Comparison of ENCODE assay signal across 15 cellular contexts in the genomic region with DNA sequence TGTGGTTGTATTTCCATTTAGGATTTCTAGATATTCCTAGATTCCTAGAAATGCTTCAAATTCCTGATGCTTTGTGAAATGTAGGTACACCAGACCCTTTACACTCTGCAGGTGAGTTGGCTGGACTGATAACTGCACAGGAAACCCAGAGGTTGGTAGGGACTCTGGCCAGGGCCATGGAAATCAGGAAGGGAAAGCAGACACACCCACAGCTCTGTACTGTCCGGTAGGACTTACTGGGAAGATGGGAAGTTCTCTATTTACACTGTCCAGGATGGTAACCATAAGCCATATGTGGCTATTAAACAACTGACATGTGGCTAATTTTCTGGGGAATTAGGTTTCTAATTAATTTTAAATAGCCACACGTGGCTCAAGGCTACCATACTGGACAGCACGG. TPM values are rescaled to one million over a fixed set of nuclear protein-coding genes. Genes with fewer than 3 reads are reported as not detected.
A peak's percentile ranks its signal among the peaks of the same experiment; 100 is the strongest.
DNase-seq lines count a peak whose midpoint lies in the region; ATAC-seq and TF ChIP-seq lines count a peak whose summit lies in the region.
"Had no signal": no experiment of that assay in that cellular context is flagged by ENCODE, and none has a peak within 500 bp of the region (broad histone marks: within the 10 kb centered on the region; RNA-seq: fewer than 3 reads in every experiment).

No MANE protein-coding gene starts in this region.

- intact Hi-C loops in natural killer cell (cut with micrococcal nuclease) = no loop called here
- intact Hi-C loops in left colon (cut with DNase I, micrococcal nuclease) = loop anchor here in 1 of 2 donors (10.0 kb wide), 2 partner anchors 118 to 418 kb away; no protein-coding TSS in a partner anchor

- no peak overlapping the region for H3K4me3 Mint-ChIP-seq in natural killer cell treated with Interleukin-12 subunit alpha and Interleukin-12 subunit beta and Interleukin-15 and Interleukin-18, amount 100 ng/mL, for 72 hours
- H3K4me3 Mint-ChIP-seq in natural killer cell (no peak overlapping the region), immature natural killer cell (no peak overlapping the region)
- H3K4me3 Mint-ChIP-seq in stimulated activated memory B cell treated with anti-CD40 and anti-IgM and Interleukin-4, amounts not matched to agents 10 μg/mL and 1 μg/mL and 100 μg/mL, for 72 hours = no peak overlapping the region

- DNase-seq in NCI-H146 (lab: John Stamatoyannopoulos, UW) (peak; percentile 17), NCI-H146 treated with DMSO at 0.1 percent for 48 hours (lab: John Stamatoyannopoulos, UW; ENCODE audit: unreplicated experiment) (no peak), natural killer cell (no peak), left colon (peak in 1 of 2 donors; percentile 18), immature natural killer cell (no peak)
- no peak for DNase-seq in natural killer cell treated with Interleukin-12 subunit alpha and Interleukin-12 subunit beta and Interleukin-15 and Interleukin-18, amount 100 ng/mL, for 72 hours (ENCODE audit: low spot score)
- DNase-seq: BE2C, DND-41, GDM1, HCEC 1CT, NCI-H1105 treated with DMSO at 0.1 percent for 48 hours, NCI-H187 treated with DMSO at 0.1 percent for 48 hours, NCI-H526 treated with DMSO at 0.1 percent for 48 hours had no signal

- no peaks in the 10 kb centered on the region for H3K9me3 Mint-ChIP-seq in natural killer cell treated with Interleukin-12 subunit alpha and Interleukin-12 subunit beta and Interleukin-15 and Interleukin-18, amount 100 ng/mL, for 72 hours
- H3K9me3 Mint-ChIP-seq in natural killer cell = no peaks in the 10 kb centered on the region
- H3K9me3 Mint-ChIP-seq in stimulated activated memory B cell treated with anti-CD40 and anti-IgM and Interleukin-4, amounts not matched to agents 10 μg/mL and 1 μg/mL and 100 μg/mL, for 72 hours = no peaks in the 10 kb centered on the region
- H3K9me3 Mint-ChIP-seq in immature natural killer cell = no peaks in the 10 kb centered on the region

- peaks cover 14% of the 10 kb centered on the region for H3K36me3 Mint-ChIP-seq in natural killer cell treated with Interleukin-12 subunit alpha and Interleukin-12 subunit beta and Interleukin-15 and Interleukin-18, amount 100 ng/mL, for 72 hours
- H3K36me3 Mint-ChIP-seq in natural killer cell (peaks cover 28% of the 10 kb centered on the region), immature natural killer cell (peaks cover 12 to 48% (median 15%) of the 10 kb centered on the region in 3 donors)
- peaks cover 49% of the 10 kb centered on the region for H3K36me3 Mint-ChIP-seq in stimulated activated memory B cell treated with anti-CD40 and anti-IgM and Interleukin-4, amounts not matched to agents 10 μg/mL and 1 μg/mL and 100 μg/mL, for 72 hours

- no peaks in the 10 kb centered on the region for H3K27me3 Mint-ChIP-seq in natural killer cell treated with Interleukin-12 subunit alpha and Interleukin-12 subunit beta and Interleukin-15 and Interleukin-18, amount 100 ng/mL, for 72 hours
- no peaks in the 10 kb centered on the region for H3K27me3 Mint-ChIP-seq in natural killer cell (ENCODE audit: low read depth in 2 of 2)
- H3K27me3 Mint-ChIP-seq in stimulated activated memory B cell treated with anti-CD40 and anti-IgM and Interleukin-4, amounts not matched to agents 10 μg/mL and 1 μg/mL and 100 μg/mL, for 72 hours = no peaks in the 10 kb centered on the region
- H3K27me3 Mint-ChIP-seq in immature natural killer cell (ENCODE audit: low read depth in 3 of 3) = no peaks in the 10 kb centered on the region

- peaks cover 6% of the 10 kb centered on the region in 2 donors for H3K4me1 Mint-ChIP-seq in natural killer cell treated with Interleukin-12 subunit alpha and Interleukin-12 subunit beta and Interleukin-15 and Interleukin-18, amount 100 ng/mL, for 72 hours (ENCODE audit: low read depth in 2 of 2)
- H3K4me1 Mint-ChIP-seq in natural killer cell (peaks cover 9 to 22% of the 10 kb centered on the region in 2 donors), immature natural killer cell (peaks cover 2 to 27% of the 10 kb centered on the region in 2 donors)
- peaks cover 28% of the 10 kb centered on the region for H3K4me1 Mint-ChIP-seq in stimulated activated memory B cell treated with anti-CD40 and anti-IgM and Interleukin-4, amounts not matched to agents 10 μg/mL and 1 μg/mL and 100 μg/mL, for 72 hours

- ATAC-seq in natural killer cell treated with Interleukin-12 subunit alpha and Interleukin-12 subunit beta and Interleukin-15 and Interleukin-18, amount 100 ng/mL, for 72 hours = no peak
- ATAC-seq in natural killer cell (no peak), left colon (peak; percentile 55), GM21528 (IDR thresholded peaks at IDR 0.05; ENCODE audit: low FRiP score, unreplicated experiment) (no peak)
- ATAC-seq in stimulated activated memory B cell treated with anti-CD40 and anti-IgM and Interleukin-4, amounts not matched to agents 10 μg/mL and 1 μg/mL and 100 μg/mL, for 72 hours = no peak

- no peak for TF ChIP-seq CTCF in natural killer cell (IDR thresholded peaks at IDR 0.05)

- peak overlapping the region; percentile 24 to 53 for H3K27ac Mint-ChIP-seq in natural killer cell treated with Interleukin-12 subunit alpha and Interleukin-12 subunit beta and Interleukin-15 and Interleukin-18, amount 100 ng/mL, for 72 hours
- H3K27ac Mint-ChIP-seq in natural killer cell (peak overlapping the region in 1 of 2 donors; percentile 74), immature natural killer cell (no peak overlapping the region)
- H3K27ac Mint-ChIP-seq in stimulated activated memory B cell treated with anti-CD40 and anti-IgM and Interleukin-4, amounts not matched to agents 10 μg/mL and 1 μg/mL and 100 μg/mL, for 72 hours = peak overlapping the region; percentile 23

RNA-seq across cellular contexts. Expression of a gene that starts 31.4 kb away (rescaled TPM):
- total RNA-seq in natural killer cell treated with Interleukin-12 subunit alpha and Interleukin-12 subunit beta and Interleukin-15 and Interleukin-18, amount 100 ng/mL, for 72 hours = 1 to 10 TPM; 8.3 to 9.4 TPM
- total RNA-seq in natural killer cell = 10 to 100 TPM; 17.2 to 21.0 (median 18.3) TPM
- total RNA-seq in left colon = 1 to 10 TPM; 2.6 to 3.1 TPM
- polyA plus RNA-seq in immature natural killer cell = 10 to 100 TPM; 10.4 to 20.0 (median 11.4) TPM

Comparison
In these comparisons a context has a peak if more than half of its experiments do, and no peak if none do; other contexts are left out.
1. H3K27ac Mint-ChIP-seq: peak in natural killer cell treated with Interleukin-12 subunit alpha and Interleukin-12 subunit beta and Interleukin-15 and Interleukin-18, amount 100 ng/mL, for 72 hours (2 of 2) and stimulated activated memory B cell treated with anti-CD40 and anti-IgM and Interleukin-4, amounts not matched to agents 10 μg/mL and 1 μg/mL and 100 μg/mL, for 72 hours (single experiment); none in immature natural killer cell (0 of 6).